22 cellular contexts compared by ENCODE assay signal in genomic region chr15:40914013-40914412, GRCh38. TPM values are rescaled to one million over a fixed set of nuclear protein-coding genes. Genes with fewer than 3 reads are reported as not detected.
"Had no signal": no experiment of that assay in that cellular context is flagged by ENCODE, and none has a peak within 500 bp of the region (broad histone marks: within the 10 kb centered on the region; RNA-seq: fewer than 3 reads in every experiment).

No MANE protein-coding gene starts in this region.

- H3K4me1 ChIP-seq: ascending aorta, foreskin keratinocyte had no signal

- H3K27me3 ChIP-seq: ascending aorta, left lung, neutrophil, spleen, upper lobe of right lung had no signal

- H3K27ac ChIP-seq: ascending aorta, foreskin keratinocyte, neutrophil, thoracic aorta, upper lobe of right lung had no signal

- H3K9me3 ChIP-seq: ascending aorta, left lung, neutrophil, spleen, thoracic aorta, upper lobe of right lung had no signal

- H3K36me3 ChIP-seq: ascending aorta, left lung, neutrophil, spleen, thoracic aorta, upper lobe of right lung had no signal

- H3K27ac Mint-ChIP-seq: activated CD4-positive, alpha-beta T cell treated with anti-CD3 and anti-CD28 coated beads, Interleukin-2, amount 10 ng/mL, durations not matched to agents 24 days and 14 days; activated naive CD4-positive, alpha-beta T cell treated with anti-CD3 and anti-CD28 coated beads, Interleukin-2, amount 10 ng/mL, durations not matched to agents 7 days and 5 days; stimulated activated naive B cell treated with anti-CD40 and anti-IgM and Interleukin-4, amounts not matched to agents 10 μg/mL and 1 μg/mL and 100 μg/mL, for 72 hours; T-cell had no signal

- H3K4me3 ChIP-seq: ascending aorta, left lung, spleen, thoracic aorta, upper lobe of right lung had no signal

- H3K9me3 Mint-ChIP-seq: activated CD4-positive, alpha-beta T cell treated with anti-CD3 and anti-CD28 coated beads, Interleukin-2, amount 10 ng/mL, durations not matched to agents 24 days and 14 days; stimulated activated naive B cell treated with anti-CD40 and anti-IgM and Interleukin-4, amounts not matched to agents 10 μg/mL and 1 μg/mL and 100 μg/mL, for 72 hours; T-cell had no signal

- H3K36me3 Mint-ChIP-seq: activated naive CD4-positive, alpha-beta T cell treated with anti-CD3 and anti-CD28 coated beads, Interleukin-2, amount 10 ng/mL, durations not matched to agents 7 days and 5 days; stimulated activated naive B cell treated with anti-CD40 and anti-IgM and Interleukin-4, amounts not matched to agents 10 μg/mL and 1 μg/mL and 100 μg/mL, for 72 hours; T-cell had no signal

- DNase-seq: activated CD4-positive, alpha-beta T cell treated with anti-CD3 and anti-CD28 coated beads, Interleukin-2, amount 10 ng/mL, durations not matched to agents 24 days and 14 days; activated CD8-positive, alpha-beta memory T cell treated with anti-CD3 and anti-CD28 coated beads for 24 hours; activated CD8-positive, alpha-beta memory T cell treated with anti-CD3 and anti-CD28 coated beads, Interleukin-2, amount 50 U/mL, for 48 hours; activated effector memory CD4-positive, alpha-beta T cell treated with Interleukin-2 at 50 U/mL for 16 hours; activated naive CD4-positive, alpha-beta T cell treated with anti-CD3 and anti-CD28 coated beads, Interleukin-2, amount 10 ng/mL, durations not matched to agents 7 days and 5 days; activated T-cell treated with anti-CD3 and anti-CD28 coated beads, Interleukin-2, amount 50 U/mL, for 48 hours; effector memory CD4-positive, alpha-beta T cell; foreskin keratinocyte; head of caudate nucleus; left lung; spleen; stimulated activated CD4-positive, alpha-beta T cell treated with anti-CD3 and anti-CD28 coated beads, Interleukin-4, amount 100 ng/mL, for 4 hours; stimulated activated naive B cell treated with anti-CD40 and anti-IgM and Interleukin-4, amounts not matched to agents 10 μg/mL and 1 μg/mL and 100 μg/mL, for 72 hours; T-cell; T-helper 9 cell; upper lobe of right lung had no signal

- H3K4me3 Mint-ChIP-seq: activated CD4-positive, alpha-beta T cell treated with anti-CD3 and anti-CD28 coated beads, Interleukin-2, amount 10 ng/mL, durations not matched to agents 24 days and 14 days; activated naive CD4-positive, alpha-beta T cell treated with anti-CD3 and anti-CD28 coated beads, Interleukin-2, amount 10 ng/mL, durations not matched to agents 7 days and 5 days; stimulated activated naive B cell treated with anti-CD40 and anti-IgM and Interleukin-4, amounts not matched to agents 10 μg/mL and 1 μg/mL and 100 μg/mL, for 72 hours; T-cell had no signal

- ATAC-seq: foreskin keratinocyte; left lung; SK-N-SH treated with all-trans-retinoic acid at 6 μM for 48 hours; stimulated activated naive B cell treated with anti-CD40 and anti-IgM and Interleukin-4, amounts not matched to agents 10 μg/mL and 1 μg/mL and 100 μg/mL, for 72 hours; T-cell; upper lobe of right lung had no signal

- H3K4me1 Mint-ChIP-seq: T-cell had no signal

- H3K27me3 Mint-ChIP-seq: activated CD4-positive, alpha-beta T cell treated with anti-CD3 and anti-CD28 coated beads, Interleukin-2, amount 10 ng/mL, durations not matched to agents 24 days and 14 days; stimulated activated naive B cell treated with anti-CD40 and anti-IgM and Interleukin-4, amounts not matched to agents 10 μg/mL and 1 μg/mL and 100 μg/mL, for 72 hours; T-cell had no signal

RNA-seq across cellular contexts. Expression of gene DLL4, which starts 15.1 kb away (rescaled TPM):
- total RNA-seq: activated CD4-positive, alpha-beta T cell treated with anti-CD3 and anti-CD28 coated beads, Interleukin-2, amount 10 ng/mL, durations not matched to agents 24 days and 14 days; foreskin keratinocyte; mononuclear cell had no signal
- polyA plus RNA-seq: foreskin keratinocyte had no signal

RNA-seq across cellular contexts. Expression of gene RHOV, which starts 40.0 kb away (rescaled TPM):
- total RNA-seq: ascending aorta, lung microvascular endothelial cell, mononuclear cell, spleen, T-cell, thoracic aorta, upper lobe of right lung had no signal
